23 cellular contexts compared by ENCODE assay signal in the genomic region with DNA sequence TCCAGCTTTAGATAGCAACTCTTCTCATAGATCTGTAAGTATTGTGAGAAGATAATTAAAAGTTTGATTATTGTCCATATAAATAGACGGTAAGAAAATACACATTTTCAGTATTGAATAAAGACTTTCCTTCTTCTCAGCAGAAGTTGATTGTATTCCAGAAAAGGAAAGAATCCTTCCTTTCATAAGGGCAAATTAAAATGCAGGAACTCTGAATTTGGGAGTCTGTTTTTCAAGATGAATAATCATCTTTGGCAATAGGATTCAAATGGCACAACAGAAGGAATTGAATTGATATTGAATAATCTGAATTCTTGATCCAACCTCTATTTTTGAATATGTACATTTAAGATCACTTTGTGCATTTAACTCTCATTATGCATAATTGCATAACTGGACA.
"Had no signal": no experiment of that assay in that cellular context is flagged by ENCODE, and none has a peak within 500 bp of the region (broad histone marks: within the 10 kb centered on the region; RNA-seq: fewer than 3 reads in every experiment).

No MANE protein-coding gene starts in this region.

- H3K4me2 ChIP-seq: neural progenitor cell had no signal

- ATAC-seq: esophagus mucosa; left ventricle myocardium superior; lower lobe of right lung; naive thymus-derived CD4-positive, alpha-beta T cell; right cardiac atrium; stimulated activated memory B cell treated with anti-CD40 and anti-IgM and Interleukin-4, amounts not matched to agents 10 μg/mL and 1 μg/mL and 100 μg/mL, for 72 hours; stimulated activated naive CD8-positive, alpha-beta T cell treated with anti-CD3 and anti-CD28 coated beads, Interleukin-15, Interleukin-2, amounts not matched to agents 100 U/mL and 50 U/mL, for 24 hours had no signal

- FAIRE-seq: keratinocyte, urothelium cell line had no signal

- H3K4me3 ChIP-seq: colonic mucosa, lower lobe of right lung, neural progenitor cell, prostate gland, sigmoid colon, thoracic aorta, tibial nerve, upper lobe of left lung had no signal

- H3K9me3 ChIP-seq: colonic mucosa, lower lobe of right lung, prostate gland, sigmoid colon, thoracic aorta, tibial nerve, upper lobe of left lung had no signal

- H3K4me1 ChIP-seq: colonic mucosa, lower lobe of right lung, neural progenitor cell, parathyroid adenoma, prostate gland, sigmoid colon, tibial nerve, upper lobe of left lung had no signal

- DNase-seq: colonic mucosa; effector CD8-positive, alpha-beta T cell; endodermal cell; foreskin fibroblast; left ventricle myocardium superior; lower lobe of right lung; naive thymus-derived CD4-positive, alpha-beta T cell; right cardiac atrium; sigmoid colon; stimulated activated CD4-positive, alpha-beta T cell treated with anti-CD3 and anti-CD28 coated beads, Interleukin-4, amount 100 ng/mL, for 4 hours; stimulated activated naive CD8-positive, alpha-beta T cell treated with anti-CD3 and anti-CD28 coated beads, Interleukin-15, Interleukin-2, amounts not matched to agents 100 U/mL and 50 U/mL, for 24 hours; substantia nigra had no signal

- H3K27ac ChIP-seq: colonic mucosa, epithelial cell of prostate, lower lobe of right lung, neural progenitor cell, parathyroid adenoma, prostate gland, sigmoid colon, thoracic aorta, upper lobe of left lung had no signal
